ENCODE assay signal across 8 cellular contexts in the genomic region with DNA sequence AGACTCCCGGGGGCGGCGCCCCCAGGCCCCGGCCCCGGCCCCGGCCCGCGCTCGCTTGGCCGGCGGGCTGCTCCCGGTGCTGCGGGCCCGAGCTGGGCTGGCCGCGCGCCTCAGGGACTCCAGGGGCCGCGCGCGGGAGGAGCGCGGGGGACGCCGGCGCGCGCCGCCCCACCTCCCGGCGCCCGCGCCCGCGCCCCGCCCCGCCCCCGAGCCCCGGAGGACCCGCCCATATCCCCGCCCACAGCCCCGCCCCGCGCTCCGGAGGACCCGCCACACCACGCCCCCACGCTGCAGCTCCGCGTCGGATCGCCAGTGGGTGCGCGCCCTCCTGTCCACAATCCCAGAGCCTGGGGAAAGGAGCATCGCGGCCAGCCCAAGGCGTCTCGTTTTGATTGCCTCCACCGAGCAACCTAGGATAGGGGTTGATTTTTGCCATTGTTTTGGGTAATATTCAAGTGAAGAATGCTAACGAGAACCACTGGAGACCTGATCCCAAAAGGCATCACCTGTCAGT. TPM values are rescaled to one million over a fixed set of nuclear protein-coding genes. Genes with fewer than 3 reads are reported as not detected.
A peak's percentile ranks its signal among the peaks of the same experiment; 100 is the strongest.
DNase-seq lines count a peak whose midpoint lies in the region; ATAC-seq and TF ChIP-seq lines count a peak whose summit lies in the region.

A gene with protein sequence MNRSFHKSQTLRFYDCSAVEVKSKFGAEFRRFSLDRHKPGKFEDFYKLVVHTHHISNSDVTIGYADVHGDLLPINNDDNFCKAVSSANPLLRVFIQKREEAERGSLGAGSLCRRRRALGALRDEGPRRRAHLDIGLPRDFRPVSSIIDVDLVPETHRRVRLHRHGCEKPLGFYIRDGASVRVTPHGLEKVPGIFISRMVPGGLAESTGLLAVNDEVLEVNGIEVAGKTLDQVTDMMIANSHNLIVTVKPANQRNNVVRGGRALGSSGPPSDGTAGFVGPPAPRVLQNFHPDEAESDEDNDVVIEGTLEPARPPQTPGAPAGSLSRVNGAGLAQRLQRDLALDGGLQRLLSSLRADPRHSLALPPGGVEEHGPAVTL (minus strand): TSS at position 112 of the 514 bp plus-strand sequence. CDS start 166 bp downstream, outside the sequence.

- H3K36me3 ChIP-seq in ectodermal cell (ENCODE audit: control insufficient read depth, insufficient read depth, low read length) = no peaks in the 10 kb centered on the region
- H3K36me3 ChIP-seq in lung (ENCODE audit: control insufficient read depth in 2 of 2, insufficient read depth in 2 of 2, low read length in 2 of 2) = no peaks in the 10 kb centered on the region

- ATAC-seq in GM18498 (IDR thresholded peaks at IDR 0.05; ENCODE audit: unreplicated experiment) = peak; percentile 77
- ATAC-seq in HG03045 (IDR thresholded peaks at IDR 0.05; ENCODE audit: unreplicated experiment) = peak; percentile 62
- peak; percentile 75 for ATAC-seq in lung (ENCODE audit: insufficient read depth, low FRiP score)

- no peaks in the 10 kb centered on the region for H3K4me1 ChIP-seq in ectodermal cell (ENCODE audit: control insufficient read depth, insufficient read depth, low read length)
- H3K4me1 ChIP-seq in lung (ENCODE audit: control insufficient read depth in 2 of 2, insufficient read depth in 2 of 2, low read length in 2 of 2) = peaks cover 0 to 3% of the 10 kb centered on the region in 2 donors

- H3K27me3 ChIP-seq in ectodermal cell (ENCODE audit: control insufficient read depth, insufficient read depth, low read length, poor library complexity, severe bottlenecking) (peaks cover 6% of the 10 kb centered on the region), lung (ENCODE audit: control insufficient read depth, insufficient read depth) (no peaks in the 10 kb centered on the region)

- H3K9me3 ChIP-seq in ectodermal cell (ENCODE audit: control insufficient read depth, low read length) = no peaks in the 10 kb centered on the region
- no peaks in the 10 kb centered on the region for H3K9me3 ChIP-seq in lung (ENCODE audit: control insufficient read depth in 2 of 2, insufficient read depth in 1 of 2, low read length in 1 of 2)

- H3K4me3 ChIP-seq in ectodermal cell (ENCODE audit: insufficient read depth, low read depth, low read length) = peak within 1 kb of the TSS; percentile 84
- H3K4me3 ChIP-seq in lung = peak within 1 kb of the TSS; percentile 43

- no peak within 1 kb of the TSS for H3K27ac ChIP-seq in ectodermal cell (ENCODE audit: insufficient read depth, low read depth, low read length, poor library complexity, severe bottlenecking)
- H3K27ac ChIP-seq in lung (ENCODE audit: low read depth in 1 of 2, low read length in 1 of 2) = no peak within 1 kb of the TSS

- DNase-seq in NCI-H345 (lab: John Stamatoyannopoulos, UW) = peak; percentile 82
- DNase-seq in activated CD4-positive, alpha-beta T cell treated with anti-CD3 and anti-CD28 coated beads, Interleukin-2, amount 50 U/mL, for 48 hours = peak; percentile 59 to 63
- peak; percentile 77 for DNase-seq in lung (ENCODE audit: low spot score)
- peak; percentile 54 to 62 for DNase-seq in stimulated activated CD4-positive, alpha-beta T cell treated with anti-CD3 and anti-CD28 coated beads, Interleukin-4, amount 100 ng/mL, for 48 hours (ENCODE audit: low read depth in 2 of 2)
- no peak for DNase-seq in NK-92 (lab: John Stamatoyannopoulos, UW; ENCODE audit: unreplicated experiment)

- 1% methylated on average over 60 of the region's 60 CpGs for WGBS in ectodermal cell, 2 experiments
- 0 to 1% methylated on average over 32 to 60 of the region's 60 CpGs for WGBS in lung, 2 donors

- no peak for TF ChIP-seq CTCF in lung (IDR thresholded peaks at IDR 0.05; ENCODE audit: control extremely low read depth, extremely low read depth)

RNA-seq across cellular contexts. Expression of the gene that starts here (rescaled TPM):
- polyA plus RNA-seq in ectodermal cell (2013, experiment 1 of 4) = 29.7 TPM
- polyA plus RNA-seq in ectodermal cell (2013, experiment 2 of 4) = 32.2 TPM
- polyA plus RNA-seq in ectodermal cell (2013, experiment 3 of 4) = 24.3 TPM
- polyA plus RNA-seq in ectodermal cell (2013, experiment 4 of 4) = 25.7 TPM
- 1 to 10 TPM; 4.4 to 9.8 TPM for total RNA-seq in lung
- 1 to 10 TPM; 1.8 to 1.9 TPM for polyA plus RNA-seq in lung
